Comparison of ENCODE assay signal across 22 cellular contexts in genomic region chr2:136080114-136080513, GRCh38.
"Had no signal": no experiment of that assay in that cellular context is flagged by ENCODE, and none has a peak within 500 bp of the region (broad histone marks: within the 10 kb centered on the region; RNA-seq: fewer than 3 reads in every experiment).

No MANE protein-coding gene starts in this region.

- H3K27me3 ChIP-seq: pancreas, sigmoid colon, spleen, tibial nerve, uterus had no signal

- DNase-seq: hypothalamus; islet precursor cell; left ventricle myocardium inferior; mesendoderm; naive B cell; nucleus accumbens; pancreas; posterior cingulate gyrus; retina; right cardiac atrium; sigmoid colon; small intestine; spleen; stimulated activated CD4-positive, alpha-beta T cell treated with anti-CD3 and anti-CD28 coated beads, Interleukin-4, amount 100 ng/mL, for 24 hours; stimulated activated naive CD4-positive, alpha-beta T cell treated with Interleukin-2 at 50 U/mL for 16 hours; stimulated activated naive CD8-positive, alpha-beta T cell treated with anti-CD3 and anti-CD28 coated beads, Interleukin-15, amount 100 ng/mL, for 72 hours; substantia nigra; uterus had no signal

- H3K4me3 ChIP-seq: left ventricle myocardium inferior, lung, pancreas, prostate gland, sigmoid colon, spleen, tibial nerve, uterus had no signal

- H3K4me1 ChIP-seq: left ventricle myocardium inferior, pancreas, prostate gland, spleen, tibial nerve, uterus had no signal

- FAIRE-seq: pancreas, small intestine had no signal

- ATAC-seq: pancreas; right cardiac atrium; stimulated activated memory B cell treated with anti-CD40 and anti-IgM and Interleukin-4, amounts not matched to agents 10 μg/mL and 1 μg/mL and 100 μg/mL, for 72 hours; stimulated activated naive CD8-positive, alpha-beta T cell treated with anti-CD3 and anti-CD28 coated beads, Interleukin-15, amount 100 ng/mL, for 72 hours had no signal

- H3K36me3 ChIP-seq: left ventricle myocardium inferior, pancreas, prostate gland, sigmoid colon, spleen, tibial nerve, uterus had no signal

- H3K9me3 ChIP-seq: pancreas, prostate gland, sigmoid colon, tibial nerve, uterus had no signal

- H3K27ac ChIP-seq: left ventricle myocardium inferior, pancreas, prostate gland, sigmoid colon, spleen, tibial nerve, uterus had no signal
